1 cellular context compared by ENCODE assay signal in the genomic region with DNA sequence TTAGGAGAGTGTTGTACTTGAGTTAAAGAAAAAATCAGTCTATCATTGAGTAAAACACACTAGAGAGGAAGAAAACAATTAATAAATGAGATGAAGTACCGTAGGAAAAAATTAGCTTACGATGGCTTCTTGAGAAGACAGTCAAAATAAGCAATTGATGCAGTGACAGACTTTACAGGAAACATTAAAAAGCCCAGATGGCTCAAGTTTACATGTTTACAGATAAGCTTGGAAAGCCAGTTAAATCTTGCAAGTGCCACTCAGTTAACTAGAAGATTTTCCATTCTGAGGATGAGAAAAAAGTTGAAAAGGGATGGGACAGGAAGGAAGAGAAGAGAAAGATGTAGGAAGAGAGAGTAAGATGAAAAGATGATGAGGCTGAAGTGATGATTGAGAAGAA.
TF ChIP-seq lines count a peak whose summit lies in the region.

No MANE protein-coding gene starts in this region.

TF ChIP-seq in GM23338, 12 proteins besides CTCF, POLR2A, EP300 and RAD21 (continued from another document):
- TF ChIP-seq ZNF462 (CRISPR knock-in tag; IDR thresholded peaks at IDR 0.05) (no peak), ETS1 (IDR thresholded peaks at IDR 0.05) (no peak)
